1 cellular context compared by ENCODE assay signal in the genomic region with DNA sequence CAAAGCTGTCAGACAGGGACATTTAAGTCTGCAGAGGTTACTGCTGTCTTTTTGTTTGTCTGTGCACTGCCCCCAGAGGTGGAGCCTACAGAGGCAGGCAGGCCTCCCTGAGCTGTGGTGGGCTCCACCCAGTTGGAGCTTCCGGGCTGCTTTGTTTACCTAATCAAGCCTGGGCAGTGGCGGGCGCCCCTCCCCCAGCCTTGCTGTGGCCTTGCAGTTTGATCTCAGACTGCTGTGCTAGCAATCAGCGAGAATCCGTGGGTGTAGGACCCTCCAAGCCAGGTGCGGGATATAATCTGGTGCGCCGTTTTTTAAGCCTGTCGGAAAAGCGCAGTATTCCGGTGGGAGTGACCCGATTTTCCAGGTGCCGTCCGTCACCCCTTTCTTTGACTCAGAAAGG.
TF ChIP-seq lines count a peak whose summit lies in the region.
"Not testable (repeated sequence)": the region's sequence is repeated elsewhere in the genome, so short reads cannot be mapped to it uniquely, and the experiment has no call there.

No MANE protein-coding gene starts in this region.

TF ChIP-seq in HepG2, 621 proteins besides CTCF, POLR2A, EP300 and RAD21 (continued from another document):
- TF ChIP-seq SALL1 (CRISPR knock-in tag; IDR thresholded peaks at IDR 0.05) = peak; percentile 68
- TF ChIP-seq GABPB1 (CRISPR knock-in tag; IDR thresholded peaks at IDR 0.05) = peak; percentile 70; the same call in 1 of the 2 replicates
- peak; percentile 27; the same call in 1 of the 2 replicates for TF ChIP-seq ZFY (CRISPR knock-in tag; IDR thresholded peaks at IDR 0.05)
- TF ChIP-seq HDAC1 (CRISPR knock-in tag; IDR thresholded peaks at IDR 0.05) = peak; percentile 27; the same call in 1 of the 2 replicates
- 0 out of 4 replicates have a peak, but pooled peaks of 1 of the 2 experiments have one; percentile 32 for TF ChIP-seq HMGXB4 (CRISPR knock-in tag; IDR thresholded peaks at IDR 0.05; ENCODE audit: borderline replicate concordance in 1 of 2, low read depth in 1 of 2)
- TF ChIP-seq ZNF605 (CRISPR knock-in tag; IDR thresholded peaks at IDR 0.05) = 0 out of 2 replicates have a peak, but pooled peaks have one; percentile 28
- 0 out of 4 replicates have a peak, but pooled peaks of 1 of the 2 experiments have one; percentile 34 for TF ChIP-seq KLF16 (CRISPR knock-in tag; IDR thresholded peaks at IDR 0.05)
- TF ChIP-seq ZFP90 (CRISPR knock-in tag; IDR thresholded peaks at IDR 0.05; ENCODE audit: borderline replicate concordance) = 0 out of 2 replicates have a peak, but pooled peaks have one; percentile 36
- peak; percentile 91 for TF ChIP-seq ZBTB33 (CRISPR knock-in tag; IDR thresholded peaks at IDR 0.05)
- TF ChIP-seq DPF2 (CRISPR knock-in tag; IDR thresholded peaks at IDR 0.05; ENCODE audit: borderline replicate concordance, low read depth) = peak; percentile 20; the same call in 1 of the 2 replicates
- TF ChIP-seq HOXA3 (CRISPR knock-in tag; IDR thresholded peaks at IDR 0.05) = peak; percentile 63
- TF ChIP-seq NR2F6 (IDR thresholded peaks at IDR 0.05) = not testable (repeated sequence)
- 0 out of 2 replicates have a peak, but pooled peaks have one; percentile 23 for TF ChIP-seq NR2F6 (CRISPR knock-in tag; IDR thresholded peaks at IDR 0.05)
- peak; percentile 52; the same call in 1 of the 2 replicates for TF ChIP-seq MIXL1 (CRISPR knock-in tag; IDR thresholded peaks at IDR 0.05)
- peak; percentile 59; the same call in 1 of the 2 replicates for TF ChIP-seq GATAD2A (CRISPR knock-in tag; IDR thresholded peaks at IDR 0.05)
- TF ChIP-seq MYC (CRISPR knock-in tag; IDR thresholded peaks at IDR 0.05; ENCODE audit: borderline replicate concordance) = peak; percentile 22; the same call in 1 of the 2 replicates
- TF ChIP-seq, protein P1, sequence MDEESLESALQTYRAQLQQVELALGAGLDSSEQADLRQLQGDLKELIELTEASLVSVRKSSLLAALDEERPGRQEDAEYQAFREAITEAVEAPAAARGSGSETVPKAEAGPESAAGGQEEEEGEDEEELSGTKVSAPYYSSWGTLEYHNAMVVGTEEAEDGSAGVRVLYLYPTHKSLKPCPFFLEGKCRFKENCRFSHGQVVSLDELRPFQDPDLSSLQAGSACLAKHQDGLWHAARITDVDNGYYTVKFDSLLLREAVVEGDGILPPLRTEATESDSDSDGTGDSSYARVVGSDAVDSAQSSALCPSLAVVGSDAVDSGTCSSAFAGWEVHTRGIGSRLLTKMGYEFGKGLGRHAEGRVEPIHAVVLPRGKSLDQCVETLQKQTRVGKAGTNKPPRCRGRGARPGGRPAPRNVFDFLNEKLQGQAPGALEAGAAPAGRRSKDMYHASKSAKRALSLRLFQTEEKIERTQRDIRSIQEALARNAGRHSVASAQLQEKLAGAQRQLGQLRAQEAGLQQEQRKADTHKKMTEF (CRISPR knock-in tag; IDR thresholded peaks at IDR 0.05) = 0 out of 2 replicates have a peak, but pooled peaks have one; percentile 63
- peak; percentile 70; the same call in 1 of the 2 replicates for TF ChIP-seq SP5 (CRISPR knock-in tag; IDR thresholded peaks at IDR 0.05; ENCODE audit: borderline replicate concordance, low read depth)
- peak; percentile 70; the same call in 1 of the 2 replicates for TF ChIP-seq ZBTB4 (CRISPR knock-in tag; IDR thresholded peaks at IDR 0.05; ENCODE audit: borderline replicate concordance)
- TF ChIP-seq, protein P2, sequence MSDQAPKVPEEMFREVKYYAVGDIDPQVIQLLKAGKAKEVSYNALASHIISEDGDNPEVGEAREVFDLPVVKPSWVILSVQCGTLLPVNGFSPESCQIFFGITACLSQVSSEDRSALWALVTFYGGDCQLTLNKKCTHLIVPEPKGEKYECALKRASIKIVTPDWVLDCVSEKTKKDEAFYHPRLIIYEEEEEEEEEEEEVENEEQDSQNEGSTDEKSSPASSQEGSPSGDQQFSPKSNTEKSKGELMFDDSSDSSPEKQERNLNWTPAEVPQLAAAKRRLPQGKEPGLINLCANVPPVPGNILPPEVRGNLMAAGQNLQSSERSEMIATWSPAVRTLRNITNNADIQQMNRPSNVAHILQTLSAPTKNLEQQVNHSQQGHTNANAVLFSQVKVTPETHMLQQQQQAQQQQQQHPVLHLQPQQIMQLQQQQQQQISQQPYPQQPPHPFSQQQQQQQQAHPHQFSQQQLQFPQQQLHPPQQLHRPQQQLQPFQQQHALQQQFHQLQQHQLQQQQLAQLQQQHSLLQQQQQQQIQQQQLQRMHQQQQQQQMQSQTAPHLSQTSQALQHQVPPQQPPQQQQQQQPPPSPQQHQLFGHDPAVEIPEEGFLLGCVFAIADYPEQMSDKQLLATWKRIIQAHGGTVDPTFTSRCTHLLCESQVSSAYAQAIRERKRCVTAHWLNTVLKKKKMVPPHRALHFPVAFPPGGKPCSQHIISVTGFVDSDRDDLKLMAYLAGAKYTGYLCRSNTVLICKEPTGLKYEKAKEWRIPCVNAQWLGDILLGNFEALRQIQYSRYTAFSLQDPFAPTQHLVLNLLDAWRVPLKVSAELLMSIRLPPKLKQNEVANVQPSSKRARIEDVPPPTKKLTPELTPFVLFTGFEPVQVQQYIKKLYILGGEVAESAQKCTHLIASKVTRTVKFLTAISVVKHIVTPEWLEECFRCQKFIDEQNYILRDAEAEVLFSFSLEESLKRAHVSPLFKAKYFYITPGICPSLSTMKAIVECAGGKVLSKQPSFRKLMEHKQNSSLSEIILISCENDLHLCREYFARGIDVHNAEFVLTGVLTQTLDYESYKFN (CRISPR knock-in tag; conservative IDR thresholded peaks at IDR 0.05) = peak; percentile 73
- TF ChIP-seq FOXK1 (CRISPR knock-in tag; IDR thresholded peaks at IDR 0.05; ENCODE audit: borderline replicate concordance, low read depth) = peak; percentile 73; the same call in 1 of the 2 replicates
- TF ChIP-seq, protein P3, sequence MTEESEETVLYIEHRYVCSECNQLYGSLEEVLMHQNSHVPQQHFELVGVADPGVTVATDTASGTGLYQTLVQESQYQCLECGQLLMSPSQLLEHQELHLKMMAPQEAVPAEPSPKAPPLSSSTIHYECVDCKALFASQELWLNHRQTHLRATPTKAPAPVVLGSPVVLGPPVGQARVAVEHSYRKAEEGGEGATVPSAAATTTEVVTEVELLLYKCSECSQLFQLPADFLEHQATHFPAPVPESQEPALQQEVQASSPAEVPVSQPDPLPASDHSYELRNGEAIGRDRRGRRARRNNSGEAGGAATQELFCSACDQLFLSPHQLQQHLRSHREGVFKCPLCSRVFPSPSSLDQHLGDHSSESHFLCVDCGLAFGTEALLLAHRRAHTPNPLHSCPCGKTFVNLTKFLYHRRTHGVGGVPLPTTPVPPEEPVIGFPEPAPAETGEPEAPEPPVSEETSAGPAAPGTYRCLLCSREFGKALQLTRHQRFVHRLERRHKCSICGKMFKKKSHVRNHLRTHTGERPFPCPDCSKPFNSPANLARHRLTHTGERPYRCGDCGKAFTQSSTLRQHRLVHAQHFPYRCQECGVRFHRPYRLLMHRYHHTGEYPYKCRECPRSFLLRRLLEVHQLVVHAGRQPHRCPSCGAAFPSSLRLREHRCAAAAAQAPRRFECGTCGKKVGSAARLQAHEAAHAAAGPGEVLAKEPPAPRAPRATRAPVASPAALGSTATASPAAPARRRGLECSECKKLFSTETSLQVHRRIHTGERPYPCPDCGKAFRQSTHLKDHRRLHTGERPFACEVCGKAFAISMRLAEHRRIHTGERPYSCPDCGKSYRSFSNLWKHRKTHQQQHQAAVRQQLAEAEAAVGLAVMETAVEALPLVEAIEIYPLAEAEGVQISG (CRISPR knock-in tag; IDR thresholded peaks at IDR 0.05) = peak; percentile 55
- TF ChIP-seq ZNF501 (CRISPR knock-in tag; IDR thresholded peaks at IDR 0.05) = peak; percentile 57; the same call in 1 of the 2 replicates
- TF ChIP-seq ISL2 (CRISPR knock-in tag; IDR thresholded peaks at IDR 0.05) = peak; percentile 24; the same call in 1 of the 2 replicates
